28 cellular contexts compared by ENCODE assay signal in the genomic region with DNA sequence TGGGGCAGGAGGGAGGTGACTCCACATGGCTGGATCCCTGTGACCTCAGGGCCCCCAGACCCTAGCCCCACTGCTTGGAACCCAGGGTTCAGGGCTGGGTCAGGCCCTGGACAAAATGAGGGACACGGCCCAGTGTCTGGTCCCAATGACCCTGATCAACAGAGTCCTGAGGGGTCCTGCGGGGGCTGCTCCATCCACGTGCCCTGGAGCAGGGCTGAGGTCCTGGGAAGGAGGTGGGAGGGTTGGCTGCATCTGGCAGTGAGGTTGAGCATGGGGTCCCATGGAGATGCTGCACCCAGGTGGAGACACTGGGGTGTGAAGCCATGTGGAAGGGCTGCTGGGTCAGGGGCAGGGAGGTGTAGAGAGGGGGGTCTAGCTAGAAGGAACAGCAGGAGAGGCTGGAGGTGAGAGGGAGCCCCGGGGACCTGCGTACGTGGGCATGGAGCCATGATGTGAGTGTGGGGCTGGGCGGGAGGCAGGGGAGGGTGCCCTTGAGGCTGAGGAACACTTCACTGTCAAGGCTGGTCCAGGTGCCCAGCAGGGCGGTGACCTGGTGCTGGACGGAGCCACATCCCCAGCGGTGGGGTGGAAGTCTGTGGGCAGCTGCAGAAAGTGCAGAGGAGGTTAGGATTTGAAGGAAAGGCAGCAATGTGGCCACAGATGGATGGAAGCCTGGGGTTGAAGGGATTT. TPM values are rescaled to one million over a fixed set of nuclear protein-coding genes. Genes with fewer than 3 reads are reported as not detected.
DNase-seq lines count a peak whose midpoint lies in the region; ATAC-seq and TF ChIP-seq lines count a peak whose summit lies in the region.
"Had no signal": no experiment of that assay in that cellular context is flagged by ENCODE, and none has a peak within 500 bp of the region (broad histone marks: within the 10 kb centered on the region; RNA-seq: fewer than 3 reads in every experiment).

No MANE protein-coding gene starts in this region.

- H3K4me3 Mint-ChIP-seq in activated naive CD8-positive, alpha-beta T cell treated with anti-CD3 and anti-CD28 coated beads, Interleukin-2, amount 50 U/mL, for 24 hours, result peak overlapping the region; percentile 41
- no peak overlapping the region for H3K4me3 Mint-ChIP-seq in activated naive CD8-positive, alpha-beta T cell treated with anti-CD3 and anti-CD28 coated beads for 36 hours
- peak overlapping the region; percentile 6 for H3K4me3 Mint-ChIP-seq in activated CD4-positive, alpha-beta memory T cell treated with anti-CD3 and anti-CD28 coated beads for 36 hours
- H3K4me3 Mint-ChIP-seq in osteocyte (ENCODE audit: unreplicated experiment), result no peak overlapping the region
- H3K4me3 Mint-ChIP-seq: CD4-positive, alpha-beta T cell; central memory CD8-positive, alpha-beta T cell; dendritic cell treated with granulocyte-macrophage colony-stimulating factor and Interleukin-4, amounts not matched to agents 40 ng/mL and 50 ng/mL, for 4 days; HFFc6; nephron had no signal

- no peaks in the 10 kb centered on the region for H3K4me1 Mint-ChIP-seq in activated naive CD8-positive, alpha-beta T cell treated with anti-CD3 and anti-CD28 coated beads, Interleukin-2, amount 50 U/mL, for 24 hours
- H3K4me1 Mint-ChIP-seq in activated naive CD8-positive, alpha-beta T cell treated with anti-CD3 and anti-CD28 coated beads for 36 hours, result no peaks in the 10 kb centered on the region
- H3K4me1 Mint-ChIP-seq in activated CD4-positive, alpha-beta memory T cell treated with anti-CD3 and anti-CD28 coated beads for 36 hours (ENCODE audit: low read depth), result no peaks in the 10 kb centered on the region
- H3K4me1 Mint-ChIP-seq in osteocyte (ENCODE audit: unreplicated experiment), result no peaks in the 10 kb centered on the region
- H3K4me1 Mint-ChIP-seq: central memory CD8-positive, alpha-beta T cell; IgD-negative memory B cell; nephron had no signal

- no peaks in the 10 kb centered on the region for H3K27me3 ChIP-seq in colonic mucosa
- H3K27me3 ChIP-seq: pancreas, stomach had no signal

- intact Hi-C loops in activated CD4-positive, alpha-beta memory T cell treated with anti-CD3 and anti-CD28 coated beads for 36 hours (cut with micrococcal nuclease), result no loop called here
- intact Hi-C loops in colonic mucosa (cut with DNase I), result no loop called here

- H3K4me3 ChIP-seq in GM12865 (ENCODE audit: low read depth, low read length) (peak overlapping the region; percentile 10; the same call in 1 of the 2 replicates), colonic mucosa (no peak overlapping the region)
- H3K4me3 ChIP-seq: mucosa of descending colon, pancreas, stomach had no signal

- no peak for TF ChIP-seq CTCF in GM12865 (IDR thresholded peaks at IDR 0.05; ENCODE audit: insufficient read depth, low read depth, low read length, missing control alignments)
- no peak for TF ChIP-seq CTCF in osteocyte (IDR thresholded peaks at IDR 0.05)
- no peak for TF ChIP-seq CTCF in colonic mucosa (IDR thresholded peaks at IDR 0.05)

- ATAC-seq in activated naive CD8-positive, alpha-beta T cell treated with anti-CD3 and anti-CD28 coated beads, Interleukin-2, amount 50 U/mL, for 24 hours, result no peak
- ATAC-seq: mucosa of descending colon, pancreas had no signal

- POLR2A ChIA-PET in activated CD4-positive, alpha-beta memory T cell treated with anti-CD3 and anti-CD28 coated beads for 36 hours (lab: Charles Lee), result no interaction called here

- H3K27ac Mint-ChIP-seq in activated naive CD8-positive, alpha-beta T cell treated with anti-CD3 and anti-CD28 coated beads, Interleukin-2, amount 50 U/mL, for 24 hours, result no peak overlapping the region
- H3K27ac Mint-ChIP-seq in activated naive CD8-positive, alpha-beta T cell treated with anti-CD3 and anti-CD28 coated beads for 36 hours, result no peak overlapping the region
- H3K27ac Mint-ChIP-seq in activated CD4-positive, alpha-beta memory T cell treated with anti-CD3 and anti-CD28 coated beads for 36 hours, result no peak overlapping the region
- H3K27ac Mint-ChIP-seq in osteocyte (ENCODE audit: unreplicated experiment), result no peak overlapping the region
- H3K27ac Mint-ChIP-seq: CD4-positive, alpha-beta T cell; dendritic cell treated with granulocyte-macrophage colony-stimulating factor and Interleukin-4, amounts not matched to agents 40 ng/mL and 50 ng/mL, for 4 days; HFFc6; IgD-negative memory B cell; nephron had no signal

- CTCF ChIA-PET in activated CD4-positive, alpha-beta memory T cell treated with anti-CD3 and anti-CD28 coated beads for 36 hours (lab: Charles Lee), result interaction anchor here (1.0 to 1.1 kb wide), 2 partner anchors 15 to 17 kb away, joined by 4 read pairs; no protein-coding TSS in a partner anchor

- no peak for DNase-seq in activated naive CD8-positive, alpha-beta T cell treated with anti-CD3 and anti-CD28 coated beads, Interleukin-2, amount 50 U/mL, for 24 hours
- DNase-seq in activated naive CD8-positive, alpha-beta T cell treated with anti-CD3 and anti-CD28 coated beads for 36 hours, result no peak
- no peak for DNase-seq in GM12865 (ENCODE audit: low read depth)
- DNase-seq in activated CD4-positive, alpha-beta memory T cell treated with anti-CD3 and anti-CD28 coated beads for 36 hours, result no peak
- DNase-seq in osteocyte (ENCODE audit: extremely low spot score, unreplicated experiment), result peak; percentile 80
- DNase-seq in stimulated activated CD4-positive, alpha-beta T cell treated with anti-CD3 and anti-CD28 coated beads, Interleukin-15, amount 100 ng/mL, for 24 hours, result no peak
- DNase-seq in colonic mucosa, result no peak
- DNase-seq in NAMALWA (ENCODE audit: low spot score), result no peak
- DNase-seq: activated CD4-positive, alpha-beta T cell treated with anti-CD3 and anti-CD28 coated beads for 1 hour; CD4-positive, alpha-beta T cell; EL; erythroblast; HFFc6; mucosa of descending colon; NCI-H2081; NCI-H524 treated with DMSO at 0.1 percent for 48 hours; NK-92 treated with Interleukin-12 subunit alpha and Interleukin-12 subunit beta, amount 100 ng/mL, for 24 hours; retina; SHP77; small intestine; stomach had no signal

- no peak overlapping the region for H3K27ac ChIP-seq in colonic mucosa
- H3K27ac ChIP-seq: pancreas, stomach had no signal

- no peaks in the 10 kb centered on the region for H3K36me3 ChIP-seq in colonic mucosa
- H3K36me3 ChIP-seq: pancreas had no signal

- H3K27me3 Mint-ChIP-seq in activated naive CD8-positive, alpha-beta T cell treated with anti-CD3 and anti-CD28 coated beads, Interleukin-2, amount 50 U/mL, for 24 hours, result peaks cover 2% of the 10 kb centered on the region
- no peaks in the 10 kb centered on the region for H3K27me3 Mint-ChIP-seq in activated naive CD8-positive, alpha-beta T cell treated with anti-CD3 and anti-CD28 coated beads for 36 hours
- H3K27me3 Mint-ChIP-seq in activated CD4-positive, alpha-beta memory T cell treated with anti-CD3 and anti-CD28 coated beads for 36 hours, result no peaks in the 10 kb centered on the region
- H3K27me3 Mint-ChIP-seq in osteocyte (ENCODE audit: unreplicated experiment), result no peaks in the 10 kb centered on the region
- H3K27me3 Mint-ChIP-seq: CD4-positive, alpha-beta T cell; central memory CD8-positive, alpha-beta T cell; IgD-negative memory B cell had no signal

- H3K9me3 Mint-ChIP-seq in activated naive CD8-positive, alpha-beta T cell treated with anti-CD3 and anti-CD28 coated beads, Interleukin-2, amount 50 U/mL, for 24 hours, result peaks cover 6% of the 10 kb centered on the region
- peaks cover 2% of the 10 kb centered on the region for H3K9me3 Mint-ChIP-seq in activated naive CD8-positive, alpha-beta T cell treated with anti-CD3 and anti-CD28 coated beads for 36 hours
- peaks cover 2% of the 10 kb centered on the region for H3K9me3 Mint-ChIP-seq in activated CD4-positive, alpha-beta memory T cell treated with anti-CD3 and anti-CD28 coated beads for 36 hours
- H3K9me3 Mint-ChIP-seq in osteocyte (ENCODE audit: unreplicated experiment), result peaks cover 6% of the 10 kb centered on the region

- no peak overlapping the region for H3K9ac ChIP-seq in colonic mucosa (ENCODE audit: low read depth in 2 of 2, low read length in 2 of 2)

- H3K9me3 ChIP-seq in colonic mucosa, result no peaks in the 10 kb centered on the region
- H3K9me3 ChIP-seq: pancreas had no signal

- no peaks in the 10 kb centered on the region for H3K36me3 Mint-ChIP-seq in activated naive CD8-positive, alpha-beta T cell treated with anti-CD3 and anti-CD28 coated beads, Interleukin-2, amount 50 U/mL, for 24 hours (ENCODE audit: low read depth)
- no peaks in the 10 kb centered on the region for H3K36me3 Mint-ChIP-seq in activated naive CD8-positive, alpha-beta T cell treated with anti-CD3 and anti-CD28 coated beads for 36 hours
- H3K36me3 Mint-ChIP-seq in activated CD4-positive, alpha-beta memory T cell treated with anti-CD3 and anti-CD28 coated beads for 36 hours, result peaks cover 1% of the 10 kb centered on the region
- no peaks in the 10 kb centered on the region for H3K36me3 Mint-ChIP-seq in osteocyte (ENCODE audit: unreplicated experiment)

- H3K4me1 ChIP-seq in colonic mucosa, result no peaks in the 10 kb centered on the region
- H3K4me1 ChIP-seq: pancreas, stomach had no signal

RNA-seq across cellular contexts. Expression of a gene that starts 0.6 kb away (rescaled TPM):
- total RNA-seq in activated naive CD8-positive, alpha-beta T cell treated with anti-CD3 and anti-CD28 coated beads for 36 hours, result under 1 TPM; 0.28 to 0.45 TPM
- 1 to 10 TPM; 5.4 to 6.2 TPM for total RNA-seq in activated CD4-positive, alpha-beta memory T cell treated with anti-CD3 and anti-CD28 coated beads for 36 hours
- total RNA-seq in osteocyte, result 3.2 and 4.8 TPM in 2 replicates
- 1 to 10 TPM; 1.3 to 1.6 TPM for total RNA-seq in colonic mucosa

RNA-seq across cellular contexts. Expression of a gene that starts 29.9 kb away (rescaled TPM):
- total RNA-seq in activated naive CD8-positive, alpha-beta T cell treated with anti-CD3 and anti-CD28 coated beads for 36 hours, result not detected
- not detected for total RNA-seq in activated CD4-positive, alpha-beta memory T cell treated with anti-CD3 and anti-CD28 coated beads for 36 hours
- total RNA-seq in osteocyte (2.2 and 2.7 TPM in 2 replicates), colonic mucosa (not detected)
- total RNA-seq: CD4-positive, alpha-beta T cell; MCF 10A; stomach; T-helper 2 cell treated with Interferon-gamma antibody and Interleukin-4, amounts not matched to agents 100 ng/mL and 5 ng/mL, for 36 hours had no signal

Comparison
In these comparisons a context has a peak if more than half of its experiments do, and no peak if none do; other contexts are left out.
1. H3K4me3 Mint-ChIP-seq: peak in activated naive CD8-positive, alpha-beta T cell treated with anti-CD3 and anti-CD28 coated beads, Interleukin-2, amount 50 U/mL, for 24 hours (single experiment) and activated CD4-positive, alpha-beta memory T cell treated with anti-CD3 and anti-CD28 coated beads for 36 hours (single experiment); none in activated naive CD8-positive, alpha-beta T cell treated with anti-CD3 and anti-CD28 coated beads for 36 hours (single experiment) and osteocyte (single experiment).